In genomic region chr19:55319786-55320185, GRCh38 we compare ENCODE assay signal across 9 cellular contexts. TPM values are rescaled to one million over a fixed set of nuclear protein-coding genes. Genes with fewer than 3 reads are reported as not detected.
DNase-seq lines count a peak whose midpoint lies in the region; ATAC-seq and TF ChIP-seq lines count a peak whose summit lies in the region.
"Had no signal": no experiment of that assay in that cellular context is flagged by ENCODE, and none has a peak within 500 bp of the region (broad histone marks: within the 10 kb centered on the region; RNA-seq: fewer than 3 reads in every experiment).

No MANE protein-coding gene starts in this region.

- ATAC-seq in HG03439 (IDR thresholded peaks at IDR 0.05; ENCODE audit: unreplicated experiment) = no peak

- H3K27me3 ChIP-seq in endodermal cell (ENCODE audit: control insufficient read depth, insufficient read depth, low read length, poor library complexity, severe bottlenecking) = no peaks in the 10 kb centered on the region
- H3K27me3 ChIP-seq: SJSA1 had no signal

- H3K27ac Mint-ChIP-seq in endodermal cell (peak overlapping the region; percentile 83), nephron progenitor cell (no peak overlapping the region)

- TF ChIP-seq CTCF in endodermal cell (conservative IDR thresholded peaks at IDR 0.05) = no peak
- TF ChIP-seq CTCF in nephron progenitor cell (IDR thresholded peaks at IDR 0.05) = no peak

- no peak overlapping the region for H3K4me3 ChIP-seq in endodermal cell (ENCODE audit: low read length)
- H3K4me3 ChIP-seq: SJSA1 had no signal

- no peaks in the 10 kb centered on the region for H3K36me3 ChIP-seq in endodermal cell (ENCODE audit: control insufficient read depth, insufficient read depth, low read length)
- H3K36me3 ChIP-seq: SJSA1 had no signal

- DNase-seq in EH (ENCODE audit: low read depth) (peak; percentile 60), NCI-H1930 (lab: John Stamatoyannopoulos, UW) (peak; percentile 65 to 77), endodermal cell (peak; percentile 95), nephron progenitor cell (peak; percentile 81), CD1c-positive myeloid dendritic cell (ENCODE audit: extremely low spot score) (no peak)
- no peak for DNase-seq in activated CD4-positive, CD25-positive, alpha-beta regulatory T cell (lab: John Stamatoyannopoulos, UW)
- DNase-seq in activated effector memory CD4-positive, alpha-beta T cell treated with anti-CD3 and anti-CD28 coated beads, Interleukin-2, amount 50 U/mL, for 16 hours = no peak

- 20% methylated on average over 15 to 21 of the region's 21 CpGs for WGBS in endodermal cell (ENCODE audit: insufficient coverage in 1 of 2, insufficient read length in 1 of 2), 2 experiments

- H3K4me3 Mint-ChIP-seq in endodermal cell (peak overlapping the region; percentile 55), nephron progenitor cell (peak overlapping the region; percentile 79)

- H3K4me1 ChIP-seq in endodermal cell (ENCODE audit: control insufficient read depth, insufficient read depth, low read length) = peaks cover 8% of the 10 kb centered on the region
- H3K4me1 ChIP-seq: SJSA1 had no signal

- H3K9me3 Mint-ChIP-seq in endodermal cell (no peaks in the 10 kb centered on the region), nephron progenitor cell (no peaks in the 10 kb centered on the region)

- H3K27me3 Mint-ChIP-seq in endodermal cell (ENCODE audit: insufficient read depth) (no peaks in the 10 kb centered on the region), nephron progenitor cell (ENCODE audit: low read depth, poor library complexity) (peaks cover 15% of the 10 kb centered on the region)

- no peak overlapping the region for H3K27ac ChIP-seq in endodermal cell (ENCODE audit: low read depth, low read length)
- H3K27ac ChIP-seq: SJSA1 had no signal

- H3K4me1 Mint-ChIP-seq in endodermal cell (peaks cover 24% of the 10 kb centered on the region), nephron progenitor cell (peaks cover 31% of the 10 kb centered on the region)

- no peak overlapping the region for H3K9ac ChIP-seq in endodermal cell (ENCODE audit: extremely low read depth, low read length, poor library complexity, severe bottlenecking)

- H3K9me3 ChIP-seq in endodermal cell (ENCODE audit: control insufficient read depth, low read length) = no peaks in the 10 kb centered on the region

- H3K36me3 Mint-ChIP-seq in endodermal cell (ENCODE audit: low read depth) = no peaks in the 10 kb centered on the region
- no peaks in the 10 kb centered on the region for H3K36me3 Mint-ChIP-seq in nephron progenitor cell (ENCODE audit: low read depth)

RNA-seq across cellular contexts. Expression of gene TMEM150B, which starts 5.4 kb away (rescaled TPM):
- total RNA-seq in endodermal cell = under 1 TPM; 0.73 to 0.95 TPM
- not detected for polyA plus RNA-seq in endodermal cell (2013, experiment 1 of 2)
- not detected for polyA plus RNA-seq in endodermal cell (2013, experiment 2 of 2)
- total RNA-seq: SJSA1 had no signal

RNA-seq across cellular contexts. Expression of gene KMT5C, which starts 19.9 kb away (rescaled TPM):
- total RNA-seq in endodermal cell = 10 to 100 TPM; 73.1 to 80.6 TPM
- 40.1 TPM for polyA plus RNA-seq in endodermal cell (2013, experiment 1 of 2)
- polyA plus RNA-seq in endodermal cell (2013, experiment 2 of 2) = 36.0 TPM

RNA-seq across cellular contexts. Expression of gene COX6B2, which starts 34.7 kb away (rescaled TPM):
- total RNA-seq in endodermal cell = under 1 TPM; 0.75 to 0.84 TPM
- polyA plus RNA-seq in endodermal cell (2013, experiment 1 of 2) = 2.0 TPM
- 0.41 TPM for polyA plus RNA-seq in endodermal cell (2013, experiment 2 of 2)

RNA-seq across cellular contexts. Expression of gene BRSK1, which starts 36.0 kb away (rescaled TPM):
- total RNA-seq in endodermal cell = 10 to 100 TPM; 75.9 to 91.4 TPM
- polyA plus RNA-seq in endodermal cell (2013, experiment 1 of 2) = 53.5 TPM
- polyA plus RNA-seq in endodermal cell (2013, experiment 2 of 2) = 51.8 TPM

RNA-seq across cellular contexts. Expression of gene HSPBP1, which starts 39.9 kb away (rescaled TPM):
- 10 to 100 TPM; 43.7 to 48.5 TPM for total RNA-seq in endodermal cell
- polyA plus RNA-seq in endodermal cell (2013, experiment 1 of 2) = 38.6 TPM
- 41.3 TPM for polyA plus RNA-seq in endodermal cell (2013, experiment 2 of 2)

Comparison
In these comparisons a context has a peak if more than half of its experiments do, and no peak if none do; other contexts are left out.
1. DNase-seq: peak in EH (single experiment), NCI-H1930 (2 of 2), endodermal cell (single experiment) and nephron progenitor cell (single experiment); none in activated CD4-positive, CD25-positive, alpha-beta regulatory T cell (0 of 4), activated effector memory CD4-positive, alpha-beta T cell treated with anti-CD3 and anti-CD28 coated beads, Interleukin-2, amount 50 U/mL, for 16 hours (single experiment) and CD1c-positive myeloid dendritic cell (single experiment).